In genomic region chr6:148608211-148608951, GRCh38 we compare ENCODE assay signal across 11 cellular contexts.
DNase-seq lines count a peak whose midpoint lies in the region; ATAC-seq, FAIRE-seq and TF ChIP-seq lines count a peak whose summit lies in the region.
"Had no signal": no experiment of that assay in that cellular context is flagged by ENCODE, and none has a peak within 500 bp of the region (broad histone marks: within the 10 kb centered on the region; RNA-seq: fewer than 3 reads in every experiment).

No MANE protein-coding gene starts in this region.

- H3K4me1 ChIP-seq in astrocyte (ENCODE audit: insufficient read depth, low read length) = peaks cover 6% of the 10 kb centered on the region
- H3K4me1 ChIP-seq in left lung = peaks cover 0 to 7% of the 10 kb centered on the region in 2 donors

- no peaks in the 10 kb centered on the region for H4K20me1 ChIP-seq in astrocyte (ENCODE audit: insufficient read depth, low read length)

- no peak overlapping the region for H3K4me3 ChIP-seq in BJ (ENCODE audit: low read depth, low read length)
- no peak overlapping the region for H3K4me3 ChIP-seq in HFF-Myc (replicated peaks; ENCODE audit: low read depth, low read length)
- no peak overlapping the region for H3K4me3 ChIP-seq in astrocyte (ENCODE audit: insufficient read depth, low read depth, low read length)
- no peak overlapping the region for H3K4me3 ChIP-seq in left lung

- H3K9ac ChIP-seq in astrocyte (ENCODE audit: low read length) = no peak overlapping the region

- no peak for DNase-seq in BJ (ENCODE audit: low read depth)
- DNase-seq in HFF-Myc (ENCODE audit: extremely low read depth, low read depth) = no peak
- DNase-seq in astrocyte (ENCODE audit: low read depth) = no peak
- DNase-seq in left lung = no peak
- no peak for DNase-seq in activated effector memory CD4-positive, alpha-beta T cell treated with anti-CD3 and anti-CD28 coated beads, Interleukin-2, amount 50 U/mL, for 16 hours
- no peak for DNase-seq in SKM-1 (lab: John Stamatoyannopoulos, UW; ENCODE audit: unreplicated experiment)
- no peak for DNase-seq in stimulated activated CD8-positive, alpha-beta memory T cell treated with anti-CD3 and anti-CD28 coated beads, Interleukin-4, amount 100 ng/mL, for 48 hours
- DNase-seq in activated CD8-positive, alpha-beta memory T cell treated with anti-CD3 and anti-CD28 coated beads, Interleukin-2, amount 50 U/mL, for 4 hours = no peak
- DNase-seq: NCI-H2171 treated with DMSO at 0.1 percent for 48 hours; stimulated activated CD4-positive, alpha-beta T cell treated with anti-CD3 and anti-CD28 coated beads, Interleukin-15, amount 100 ng/mL, for 24 hours had no signal

- POLR2A ChIA-PET in BJ (lab: Charles Lee) = no interaction called here

- no peak for ATAC-seq in left lung

- no peaks in the 10 kb centered on the region for H3K27me3 ChIP-seq in BJ (ENCODE audit: control insufficient read depth, insufficient read depth, low read length)
- H3K27me3 ChIP-seq in astrocyte (ENCODE audit: insufficient read depth, low read length) = peaks cover 3% of the 10 kb centered on the region
- no peaks in the 10 kb centered on the region for H3K27me3 ChIP-seq in left lung

- no peak overlapping the region for H3K4me3 Mint-ChIP-seq in astrocyte (ENCODE audit: unreplicated experiment)

- peak; percentile 59 for TF ChIP-seq CTCF in BJ (IDR thresholded peaks at IDR 0.05; ENCODE audit: insufficient read depth, low read depth, low read length)
- peak; percentile 55 for TF ChIP-seq CTCF in HFF-Myc (IDR thresholded peaks at IDR 0.05; ENCODE audit: low read depth, low read length, missing control alignments)
- peak; percentile 65 for TF ChIP-seq CTCF in astrocyte (IDR thresholded peaks at IDR 0.05; ENCODE audit: insufficient read depth, low read depth, low read length)
- peak; percentile 7 to 25 for TF ChIP-seq CTCF in left lung (IDR thresholded peaks at IDR 0.05)

- no peaks in the 10 kb centered on the region for H3K36me3 Mint-ChIP-seq in astrocyte (ENCODE audit: low read depth, unreplicated experiment)

- no peaks in the 10 kb centered on the region for H3K79me2 ChIP-seq in astrocyte (ENCODE audit: insufficient read depth, low read length)

- CTCF ChIA-PET in BJ (lab: Yijun Ruan, JAX) = interaction anchor here (0.6 to 1.1 kb wide), 6 partner anchors 12 to 1086 kb away, joined by 3 to 5 read pairs (median 3); no protein-coding TSS in a partner anchor

- H3K4me1 Mint-ChIP-seq in astrocyte (ENCODE audit: low read depth, unreplicated experiment) = no peaks in the 10 kb centered on the region

- no peak overlapping the region for H2AFZ ChIP-seq in astrocyte (ENCODE audit: low read depth, low read length)

- intact Hi-C loops in left lung (cut with DNase I) = no loop called here

- no peak overlapping the region for H3K27ac Mint-ChIP-seq in astrocyte (ENCODE audit: unreplicated experiment)

- no peaks in the 10 kb centered on the region for H3K9me3 Mint-ChIP-seq in astrocyte (ENCODE audit: unreplicated experiment)

- H3K9me3 ChIP-seq in astrocyte (ENCODE audit: insufficient read depth, low read depth, low read length) (no peaks in the 10 kb centered on the region), left lung (no peaks in the 10 kb centered on the region)

- FAIRE-seq in astrocyte (lab: Jason Lieb, UNC) = peak; percentile 34
- FAIRE-seq: TTC549 had no signal

- H3K36me3 ChIP-seq in BJ (ENCODE audit: control insufficient read depth, insufficient read depth, low read length) (no peaks in the 10 kb centered on the region), astrocyte (ENCODE audit: insufficient read depth, low read length) (no peaks in the 10 kb centered on the region), left lung (no peaks in the 10 kb centered on the region)

- H3K27me3 Mint-ChIP-seq in astrocyte (ENCODE audit: low read depth, unreplicated experiment) = peaks cover 5% of the 10 kb centered on the region

- H3K27ac ChIP-seq in astrocyte (ENCODE audit: low read depth, low read length) (no peak overlapping the region), left lung (no peak overlapping the region)

- no peak overlapping the region for H3K4me2 ChIP-seq in astrocyte (ENCODE audit: low read length)
